ENCODE assay signal across 8 cellular contexts in the genomic region with DNA sequence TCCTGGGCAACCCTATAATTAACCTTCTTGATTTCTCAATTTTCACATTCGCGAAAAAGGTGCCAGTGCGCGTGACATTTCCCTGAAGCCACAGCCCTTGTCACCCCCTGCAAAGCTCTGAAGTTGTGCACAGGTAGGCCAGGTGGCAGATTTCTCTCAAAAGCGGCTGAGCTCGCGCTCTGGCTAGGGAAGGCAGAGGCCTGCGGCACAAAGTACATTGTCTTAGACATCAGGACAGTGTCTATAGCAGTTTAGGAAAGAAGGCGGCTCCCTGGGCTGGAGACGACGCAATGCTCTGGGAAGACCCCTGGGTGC. TPM values are rescaled to one million over a fixed set of nuclear protein-coding genes. Genes with fewer than 3 reads are reported as not detected.
A peak's percentile ranks its signal among the peaks of the same experiment; 100 is the strongest.
DNase-seq lines count a peak whose midpoint lies in the region; ATAC-seq and TF ChIP-seq lines count a peak whose summit lies in the region.

No MANE protein-coding gene starts in this region.

- TF ChIP-seq CTCF in GM23338 (conservative IDR thresholded peaks at IDR 0.05; ENCODE audit: low read depth in 2 of 2) (no peak), OCI-LY3 (IDR thresholded peaks at IDR 0.05; ENCODE audit: low read depth, low read length) (no peak), epithelial cell of proximal tubule (conservative IDR thresholded peaks at IDR 0.05; ENCODE audit: low read depth, low read length) (no peak)

- H3F3A ChIP-seq in GM23338 (replicated peaks; ENCODE audit: low read depth) = no peaks in the 10 kb centered on the region

- H2BK12ac ChIP-seq in trophoblast cell (ENCODE audit: low read length) = no peak overlapping the region

- H3K36me3 ChIP-seq in CD4-positive, alpha-beta memory T cell (ENCODE audit: insufficient read depth, low read length) = no peaks in the 10 kb centered on the region
- H3K36me3 ChIP-seq in GM23338 (ENCODE audit: insufficient read depth) (no peaks in the 10 kb centered on the region), OCI-LY3 (replicated peaks; ENCODE audit: low read depth, low read length) (peaks cover 29% of the 10 kb centered on the region), trophoblast cell (ENCODE audit: control insufficient read depth in 1 of 2, insufficient read depth in 2 of 2, low read length in 2 of 2) (no peaks in the 10 kb centered on the region)

- peak overlapping the region; percentile 35 for H2BK5ac ChIP-seq in trophoblast cell (ENCODE audit: low read depth, low read length, poor library complexity)

- H4K91ac ChIP-seq in trophoblast cell (ENCODE audit: low read depth, low read length) = peak overlapping the region; percentile 65

- no peaks in the 10 kb centered on the region for H3K27me3 ChIP-seq in CD4-positive, alpha-beta memory T cell (ENCODE audit: insufficient read depth, low read length)
- no peaks in the 10 kb centered on the region for H3K27me3 ChIP-seq in GM23338 (ENCODE audit: insufficient read depth)
- no peaks in the 10 kb centered on the region for H3K27me3 ChIP-seq in OCI-LY3 (ENCODE audit: low read depth, low read length)
- no peaks in the 10 kb centered on the region for H3K27me3 ChIP-seq in trophoblast cell (ENCODE audit: insufficient read depth, low read length)

- peak overlapping the region; percentile 62 for H2BK120ac ChIP-seq in trophoblast cell (ENCODE audit: insufficient read depth, low read length, poor library complexity)

- H3K23ac ChIP-seq in trophoblast cell (ENCODE audit: low read length) = no peak overlapping the region

- CTCF ChIA-PET in CD4-positive, alpha-beta memory T cell (lab: Charles Lee; ENCODE audit: partially characterized antibody) = interaction anchor here (0.8 to 1.5 kb wide), 8 partner anchors 9 to 243 kb away, joined by 3 to 5 read pairs (median 3); a partner anchor contains a TSS

- H3K79me1 ChIP-seq in trophoblast cell (ENCODE audit: low read length) = peaks cover 3% of the 10 kb centered on the region

- peak overlapping the region; percentile 92 for H3K4me2 ChIP-seq in GM23338
- H3K4me2 ChIP-seq in OCI-LY3 (ENCODE audit: low read length) = peak overlapping the region; percentile 91
- peak overlapping the region; percentile 86 for H3K4me2 ChIP-seq in trophoblast cell (ENCODE audit: low read length)

- no peak overlapping the region for H3K18ac ChIP-seq in trophoblast cell (ENCODE audit: low read length)

- H3K9me3 ChIP-seq in CD4-positive, alpha-beta memory T cell (ENCODE audit: control insufficient read depth in 1 of 2, low read length in 2 of 2) = no peaks in the 10 kb centered on the region
- H3K9me3 ChIP-seq in OCI-LY3 (ENCODE audit: insufficient read depth, low read length) (peaks cover 15% of the 10 kb centered on the region; the same call in 1 of the 2 replicates), trophoblast cell (ENCODE audit: insufficient read depth, low read depth, low read length) (no peaks in the 10 kb centered on the region)

- H3K9ac ChIP-seq in OCI-LY3 (ENCODE audit: low read length) (peak overlapping the region; percentile 64), trophoblast cell (ENCODE audit: low read length) (peak overlapping the region; percentile 35)

- POLR2A ChIA-PET in CD4-positive, alpha-beta memory T cell (lab: Charles Lee; ENCODE audit: partially characterized antibody) = interaction anchor here (0.8 to 3.7 kb wide), 24 partner anchors 9 to 1621 kb away, joined by 3 to 70 read pairs (median 6); a partner anchor contains a TSS

- H3K4ac ChIP-seq in trophoblast cell (ENCODE audit: low read depth, low read length) = no peak overlapping the region

- H3K4me3 Mint-ChIP-seq in CD4-positive, alpha-beta memory T cell = peak overlapping the region; percentile 96 to 100 (median 98)
- peak overlapping the region; percentile 99 for H3K4me3 Mint-ChIP-seq in GM23338

- peak overlapping the region; percentile 57 for H4K12ac ChIP-seq in trophoblast cell (ENCODE audit: low read depth, low read length)

- no peak overlapping the region for H2AK5ac ChIP-seq in trophoblast cell (ENCODE audit: low read length)

- H3K27me3 Mint-ChIP-seq in CD4-positive, alpha-beta memory T cell = no peaks in the 10 kb centered on the region
- peaks cover 7% of the 10 kb centered on the region for H3K27me3 Mint-ChIP-seq in GM23338 (ENCODE audit: insufficient read depth, low read depth, poor library complexity)

- H4K20me1 ChIP-seq in GM23338 (replicated peaks; ENCODE audit: insufficient read depth) (no peaks in the 10 kb centered on the region), OCI-LY3 (ENCODE audit: insufficient read depth, low read length) (no peaks in the 10 kb centered on the region)

- H3K9me2 ChIP-seq in GM23338 (ENCODE audit: insufficient read depth) = no peaks in the 10 kb centered on the region

- H3K14ac ChIP-seq in trophoblast cell (ENCODE audit: low read length) = peak overlapping the region; percentile 60

- intact Hi-C loops in CD4-positive, alpha-beta memory T cell (cut with micrococcal nuclease) = loop anchor here (1.0 to 5.0 kb wide), 7 partner anchors 43 to 181 kb away; a partner anchor contains a TSS

- peak overlapping the region; percentile 100 for H3K4me3 ChIP-seq in CD4-positive, alpha-beta memory T cell (ENCODE audit: low read length in 2 of 2)
- H3K4me3 ChIP-seq in GM23338 (peak overlapping the region; percentile 75), OCI-LY3 (ENCODE audit: low read length) (peak overlapping the region; percentile 92), epithelial cell of proximal tubule (ENCODE audit: low read depth, low read length) (peak overlapping the region; percentile 90), trophoblast cell (ENCODE audit: low read depth, low read length) (peak overlapping the region; percentile 79)

- peak overlapping the region; percentile 85 for H4K8ac ChIP-seq in trophoblast cell (ENCODE audit: low read depth, low read length)

- H3K27ac Mint-ChIP-seq in CD4-positive, alpha-beta memory T cell = peak overlapping the region; percentile 85 to 99 (median 98)
- peak overlapping the region; percentile 97 for H3K27ac Mint-ChIP-seq in GM23338

- WGBS in trophoblast cell (ENCODE audit: extremely low coverage, insufficient coverage, insufficient read length) = no CpG with 5 or more reads among the region's 11 CpGs

- H3K79me2 ChIP-seq in GM23338 (replicated peaks; ENCODE audit: insufficient read depth) (peaks cover 25% of the 10 kb centered on the region; the same call in 1 of the 2 replicates), OCI-LY3 (ENCODE audit: low read length) (peaks cover 33% of the 10 kb centered on the region), trophoblast cell (ENCODE audit: control insufficient read depth, insufficient read depth, low read length, poor library complexity) (peaks cover 3% of the 10 kb centered on the region)

- H3K27ac ChIP-seq in CD4-positive, alpha-beta memory T cell (ENCODE audit: low read depth, low read length) = peak overlapping the region; percentile 70
- H3K27ac ChIP-seq in GM23338 (ENCODE audit: low read depth) = peak overlapping the region; percentile 46; the same call in 1 of the 2 replicates
- no peak overlapping the region for H3K27ac ChIP-seq in OCI-LY3 (ENCODE audit: low read length)
- H3K27ac ChIP-seq in trophoblast cell (ENCODE audit: low read depth, low read length) = peak overlapping the region; percentile 19

- no peak for DNase-seq in CD4-positive, alpha-beta memory T cell
- DNase-seq in GM23338 (ENCODE audit: low spot score) (no peak), epithelial cell of proximal tubule (ENCODE audit: low read depth) (no peak), trophoblast cell (no peak), GM19238 (ENCODE audit: insufficient read length, low spot score) (no peak), HK-2 (ENCODE audit: unreplicated experiment) (no peak), COR-L47 (lab: John Stamatoyannopoulos, UW) (no peak)

- peaks cover 27 to 51% (median 39%) of the 10 kb centered on the region in 4 donors for H3K4me1 Mint-ChIP-seq in CD4-positive, alpha-beta memory T cell
- H3K4me1 Mint-ChIP-seq in GM23338 = peaks cover 11% of the 10 kb centered on the region

- H3K4me1 ChIP-seq in CD4-positive, alpha-beta memory T cell (ENCODE audit: insufficient read depth, low read length) = peaks cover 31% of the 10 kb centered on the region
- peaks cover 15% of the 10 kb centered on the region for H3K4me1 ChIP-seq in GM23338 (ENCODE audit: insufficient read depth)
- H3K4me1 ChIP-seq in OCI-LY3 (ENCODE audit: low read length) = peaks cover 14% of the 10 kb centered on the region
- peaks cover 2 to 9% of the 10 kb centered on the region in 2 experiments for H3K4me1 ChIP-seq in trophoblast cell (ENCODE audit: control insufficient read depth in 1 of 2, insufficient read depth in 2 of 2, low read length in 2 of 2)

- peaks cover 11 to 17% of the 10 kb centered on the region in 2 donors for H3K36me3 Mint-ChIP-seq in CD4-positive, alpha-beta memory T cell
- peaks cover 13% of the 10 kb centered on the region for H3K36me3 Mint-ChIP-seq in GM23338 (ENCODE audit: low read depth)

- H3K9me3 Mint-ChIP-seq in CD4-positive, alpha-beta memory T cell = peaks cover 0 to 3% (median 0%) of the 10 kb centered on the region in 8 donors
- no peaks in the 10 kb centered on the region; the same call in 2 of the 3 replicates for H3K9me3 Mint-ChIP-seq in GM23338

- H2AFZ ChIP-seq in GM23338 (peak overlapping the region; percentile 85; the same call in 1 of the 2 replicates), OCI-LY3 (ENCODE audit: low read depth, low read length) (peak overlapping the region; percentile 68), trophoblast cell (ENCODE audit: insufficient read depth, low read length, poor library complexity) (peak overlapping the region; percentile 40)

- peak; percentile 16 for ATAC-seq in GM23338

RNA-seq across cellular contexts. Expression of a gene that starts 42.9 kb away (rescaled TPM):
- 10 to 100 TPM; 31.2 to 32.2 TPM for total RNA-seq in CD4-positive, alpha-beta memory T cell
- polyA plus RNA-seq in CD4-positive, alpha-beta memory T cell = 10 to 100 TPM; 13.9 to 22.7 TPM
- total RNA-seq in GM23338 (2014; rRNA removed; shearing (Covaris generic)) = 9.4 and 10.2 TPM in 2 replicates
- polyA plus RNA-seq in GM23338 (2016; fragmentation: Nextera tagmentation; extraction: Ambion mirVana) = 3.0 and 4.6 TPM in 2 replicates
- total RNA-seq in epithelial cell of proximal tubule = 2.0 and 2.7 TPM in 2 replicates
- 2.6 and 2.9 TPM in 2 replicates for polyA plus RNA-seq in trophoblast cell (2013)

RNA-seq across cellular contexts. Expression of a gene that starts 45.7 kb away (rescaled TPM):
- total RNA-seq in CD4-positive, alpha-beta memory T cell = 10 to 100 TPM; 76.4 to 80.5 TPM
- polyA plus RNA-seq in CD4-positive, alpha-beta memory T cell = 10 to 100 TPM in 1 of 2 donors, 1 to 10 TPM in 1; 9.6 to 29.2 TPM
- total RNA-seq in GM23338 (2014; rRNA removed; shearing (Covaris generic)) = 24.7 and 26.0 TPM in 2 replicates
- 30.4 and 42.1 TPM in 2 replicates for polyA plus RNA-seq in GM23338 (2016; fragmentation: Nextera tagmentation; extraction: Ambion mirVana)
- total RNA-seq in epithelial cell of proximal tubule = 10.4 and 12.8 TPM in 2 replicates
- polyA plus RNA-seq in trophoblast cell (2013) = 12.6 and 13.6 TPM in 2 replicates
